ENCODE assay signal across 9 cellular contexts in genomic region chr1:213986925-213987250, GRCh38. TPM values are rescaled to one million over a fixed set of nuclear protein-coding genes. Genes with fewer than 3 reads are reported as not detected.
A peak's percentile ranks its signal among the peaks of the same experiment; 100 is the strongest.
DNase-seq lines count a peak whose midpoint lies in the region; ATAC-seq and TF ChIP-seq lines count a peak whose summit lies in the region.
"Had no signal": no experiment of that assay in that cellular context is flagged by ENCODE, and none has a peak within 500 bp of the region (broad histone marks: within the 10 kb centered on the region; RNA-seq: fewer than 3 reads in every experiment).

No MANE protein-coding gene starts in this region.

- H3K27ac ChIP-seq in heart left ventricle: peak overlapping the region in 9 of 12 donors; percentile 39 to 94 (median 89)
- no peak overlapping the region for H3K27ac ChIP-seq in colonic mucosa
- no peak overlapping the region for H3K27ac ChIP-seq in naive thymus-derived CD4-positive, alpha-beta T cell (ENCODE audit: low read depth, low read length)
- no peak overlapping the region for H3K27ac ChIP-seq in uterus

- TF ChIP-seq POLR2A in heart left ventricle (IDR thresholded peaks at IDR 0.05) (no peak), uterus (IDR thresholded peaks at IDR 0.05) (no peak)

- 9 to 19% (median 14%) methylated on average over 6 of the region's 6 CpGs for WGBS in heart left ventricle, 4 donors

- CTCF ChIA-PET in naive thymus-derived CD4-positive, alpha-beta T cell (lab: Charles Lee): no interaction called here

- H3K36me3 ChIP-seq in heart left ventricle (no peaks in the 10 kb centered on the region), colonic mucosa (no peaks in the 10 kb centered on the region), uterus (no peaks in the 10 kb centered on the region)
- no peaks in the 10 kb centered on the region for H3K36me3 ChIP-seq in naive thymus-derived CD4-positive, alpha-beta T cell (ENCODE audit: control insufficient read depth in 2 of 3, insufficient read depth in 3 of 3, low read length in 3 of 3)

- DNase-seq in heart left ventricle: no peak
- no peak for DNase-seq in cardiac septum (ENCODE audit: low spot score)
- no peak for DNase-seq in colonic mucosa
- no peak for DNase-seq in naive thymus-derived CD4-positive, alpha-beta T cell
- no peak for DNase-seq in uterus
- no peak for DNase-seq in GF-D8 (lab: John Stamatoyannopoulos, UW)
- DNase-seq in NCI-H2227 treated with DMSO at 0.1 percent for 48 hours (lab: John Stamatoyannopoulos, UW): no peak
- no peak for DNase-seq in epidermal melanocyte (ENCODE audit: insufficient read length, low spot score)
- DNase-seq: cerebellar nuclear complex had no signal

- POLR2A ChIA-PET in naive thymus-derived CD4-positive, alpha-beta T cell (lab: Charles Lee): interaction anchor here (0.6 kb wide), 1 partner anchor 15 kb away, joined by 3 read pairs; no protein-coding TSS in a partner anchor

- peak overlapping the region in 1 of 2 donors; percentile 24 for H3K9ac ChIP-seq in colonic mucosa (ENCODE audit: low read depth in 2 of 2, low read length in 2 of 2)

- intact Hi-C loops in heart left ventricle (cut with DNase I): loop anchor here in 9 of 10 donors (2.0 to 10.0 kb wide), 10 partner anchors 40 to 862 kb away; no protein-coding TSS in a partner anchor
- intact Hi-C loops in cardiac septum (cut with DNase I): loop anchor here (10.0 kb wide), 1 partner anchor 742 kb away; no protein-coding TSS in a partner anchor
- intact Hi-C loops in colonic mucosa (cut with DNase I): loop anchor here (5.0 kb wide), 1 partner anchor 425 kb away; no protein-coding TSS in a partner anchor
- intact Hi-C loops in naive thymus-derived CD4-positive, alpha-beta T cell (cut with micrococcal nuclease): loop anchor here (1.0 to 10.0 kb wide), 7 partner anchors 138 to 440 kb away; partner anchors contain the start of gene SMYD2 (in 1 of the 2)
- intact Hi-C loops in uterus (cut with DNase I; ENCODE audit: low total_unique reads): no loop called here

- H3K36me3 Mint-ChIP-seq in naive thymus-derived CD4-positive, alpha-beta T cell: peaks cover 0 to 8% (median 0%) of the 10 kb centered on the region in 5 donors

- H3K9me3 ChIP-seq in heart left ventricle (no peaks in the 10 kb centered on the region), colonic mucosa (no peaks in the 10 kb centered on the region), uterus (no peaks in the 10 kb centered on the region)
- H3K9me3 ChIP-seq in naive thymus-derived CD4-positive, alpha-beta T cell (ENCODE audit: control insufficient read depth in 2 of 3, low read length in 3 of 3): no peaks in the 10 kb centered on the region

- H3K4me3 Mint-ChIP-seq in naive thymus-derived CD4-positive, alpha-beta T cell: peak overlapping the region; percentile 64 to 96 (median 86)

- H3K9me3 Mint-ChIP-seq in naive thymus-derived CD4-positive, alpha-beta T cell: peaks cover 0 to 33% (median 7%) of the 10 kb centered on the region in 11 donors

- TF ChIP-seq CTCF in heart left ventricle (IDR thresholded peaks at IDR 0.05) (no peak), colonic mucosa (IDR thresholded peaks at IDR 0.05) (no peak), uterus (IDR thresholded peaks at IDR 0.05) (no peak)

- H3K27me3 Mint-ChIP-seq in naive thymus-derived CD4-positive, alpha-beta T cell: peaks cover 85 to 94% (median 90%) of the 10 kb centered on the region in 5 donors

- H3K27me3 ChIP-seq in heart left ventricle (peaks cover 6 to 68% (median 42%) of the 10 kb centered on the region in 9 donors), colonic mucosa (peaks cover 30% of the 10 kb centered on the region), uterus (peaks cover 28 to 47% of the 10 kb centered on the region in 2 donors)
- peaks cover 3 to 44% of the 10 kb centered on the region in 2 donors for H3K27me3 ChIP-seq in naive thymus-derived CD4-positive, alpha-beta T cell (ENCODE audit: control insufficient read depth in 2 of 2, insufficient read depth in 2 of 2, low read length in 2 of 2)

- H3K27ac Mint-ChIP-seq in naive thymus-derived CD4-positive, alpha-beta T cell: peak overlapping the region in 5 of 9 donors; percentile 51 to 82 (median 56)

- peak overlapping the region; percentile 42 to 83 (median 64) for H3K4me3 ChIP-seq in heart left ventricle
- H3K4me3 ChIP-seq in colonic mucosa: peak overlapping the region; percentile 43
- no peak overlapping the region for H3K4me3 ChIP-seq in naive thymus-derived CD4-positive, alpha-beta T cell (ENCODE audit: low read length)
- H3K4me3 ChIP-seq in uterus: peak overlapping the region; percentile 56 to 62

- ATAC-seq in heart left ventricle: no peak
- no peak for ATAC-seq in naive thymus-derived CD4-positive, alpha-beta T cell

- H3K4me1 Mint-ChIP-seq in naive thymus-derived CD4-positive, alpha-beta T cell: peaks cover 36 to 74% (median 67%) of the 10 kb centered on the region in 7 donors

- H3K4me1 ChIP-seq in heart left ventricle (peaks cover 0 to 33% (median 10%) of the 10 kb centered on the region in 12 donors), colonic mucosa (peaks cover 11% of the 10 kb centered on the region), uterus (peaks cover 6 to 16% of the 10 kb centered on the region in 2 donors)
- peaks cover 0 to 50% of the 10 kb centered on the region in 2 donors for H3K4me1 ChIP-seq in naive thymus-derived CD4-positive, alpha-beta T cell (ENCODE audit: control insufficient read depth in 2 of 2, insufficient read depth in 2 of 2, low read length in 2 of 2)

RNA-seq across cellular contexts. Expression of gene PROX1, which starts 0.9 kb away (rescaled TPM):
- total RNA-seq in heart left ventricle (100 to 1,000 TPM in 4 of 9 donors, 10 to 100 TPM in 5; 44.6 to 145 (median 96.4) TPM), cardiac septum (110 TPM), colonic mucosa (10 to 100 TPM; 11.6 to 14.7 TPM), uterus (1 to 10 TPM; 3.8 to 7.9 (median 4.1) TPM)
- 1 to 10 TPM; 6.9 to 9.8 TPM for polyA plus RNA-seq in heart left ventricle
- total RNA-seq in naive thymus-derived CD4-positive, alpha-beta T cell: not detected
- polyA plus RNA-seq in naive thymus-derived CD4-positive, alpha-beta T cell: not detected

Comparison
In these comparisons a context has a peak if more than half of its experiments do, and no peak if none do; other contexts are left out.
1. H3K27ac ChIP-seq: peak in heart left ventricle (9 of 12); none in colonic mucosa (single experiment), naive thymus-derived CD4-positive, alpha-beta T cell (single experiment) and uterus (0 of 2).
2. RNA of gene PROX1, which starts 0.9 kb away (total RNA-seq): 110 TPM in cardiac septum (single experiment), 44.6 to 145 TPM in heart left ventricle, 11.6 to 14.7 TPM in colonic mucosa and 3.8 to 7.9 TPM in uterus; not detected in naive thymus-derived CD4-positive, alpha-beta T cell; every median in the first group is over 4 times any median in the second.